ENCODE assay signal across 8 cellular contexts in the genomic region with DNA sequence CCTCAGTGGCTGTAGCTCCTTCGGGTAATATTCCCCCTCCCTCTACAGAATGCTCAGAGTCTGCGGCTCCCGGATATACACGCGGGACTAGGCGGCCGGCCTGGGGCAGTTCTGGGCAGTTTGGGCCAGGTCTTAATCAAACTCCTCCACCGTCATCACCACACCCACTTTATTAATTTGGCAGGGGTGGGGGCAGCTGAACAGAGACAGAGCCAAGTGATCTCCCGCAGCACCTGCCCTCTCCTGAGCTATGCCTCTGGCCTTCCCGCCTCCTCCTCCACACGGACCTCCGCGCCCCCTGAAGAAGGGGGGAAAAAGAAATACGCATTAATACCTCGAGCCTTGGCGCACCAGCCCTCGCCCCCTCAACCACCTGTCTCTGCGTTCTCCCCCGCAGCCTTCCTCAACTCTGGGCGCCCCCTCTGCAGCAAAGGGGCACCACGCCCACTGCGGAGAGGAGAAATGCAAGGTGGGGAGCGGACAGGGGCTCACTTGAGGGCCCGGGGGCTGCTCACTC.
DNase-seq lines count a peak whose midpoint lies in the region; ATAC-seq lines count a peak whose summit lies in the region.

No MANE protein-coding gene starts in this region.

- H3K4me1 ChIP-seq in ACC112 (ENCODE audit: control insufficient read depth, insufficient read depth, low read length, unreplicated experiment) (peaks cover 15% of the 10 kb centered on the region), iPS-18a (ENCODE audit: control insufficient read depth, low read depth, low read length) (no peaks in the 10 kb centered on the region)

- no peaks in the 10 kb centered on the region for H3K27me3 ChIP-seq in ACC112 (ENCODE audit: insufficient read depth, low read length)
- peaks cover 25% of the 10 kb centered on the region for H3K27me3 ChIP-seq in iPS-18a (ENCODE audit: control insufficient read depth, insufficient read depth, low read length)

- H3K36me3 ChIP-seq in ACC112 (ENCODE audit: insufficient read depth, low read length) = 0 out of 2 replicates have a peak, but pooled peaks cover 4% of the 10 kb centered on the region
- no peaks in the 10 kb centered on the region for H3K36me3 ChIP-seq in iPS-18a (ENCODE audit: control insufficient read depth, low read depth, low read length)

- H3K9me3 ChIP-seq in iPS-18a (ENCODE audit: control insufficient read depth, low read depth, low read length) = no peaks in the 10 kb centered on the region

- H3K27ac ChIP-seq in ACC112 (ENCODE audit: low read depth, low read length) (peak overlapping the region; percentile 74; the same call in 1 of the 2 replicates), iPS-18a (ENCODE audit: low read length) (no peak overlapping the region)

- peak; percentile 63 for DNase-seq in NCI-H2029 (lab: John Stamatoyannopoulos, UW)
- peak; percentile 26 for DNase-seq in astrocyte of the hippocampus (ENCODE audit: low read depth, low spot score)
- DNase-seq in skeletal muscle cell (ENCODE audit: low read depth) = no peak
- DNase-seq in kidney glomerular epithelial cell (lab: John Stamatoyannopoulos, UW) = no peak

- H3K4me3 ChIP-seq in ACC112 (ENCODE audit: low read depth, low read length) (peak overlapping the region; percentile 99), iPS-18a (ENCODE audit: low read length) (peak overlapping the region; percentile 47), skeletal muscle cell (ENCODE audit: low read depth, low read length) (peak overlapping the region; percentile 65)

- peak overlapping the region; percentile 85 for H2AFZ ChIP-seq in ACC112 (ENCODE audit: low read length, unreplicated experiment)

- H3K79me2 ChIP-seq in ACC112 (ENCODE audit: control insufficient read depth, insufficient read depth, low read length, unreplicated experiment) = peaks cover 22% of the 10 kb centered on the region

- ATAC-seq in GM18909 (IDR thresholded peaks at IDR 0.05; ENCODE audit: poor library complexity, unreplicated experiment) (peak; percentile 12), GM18502 (IDR thresholded peaks at IDR 0.05; ENCODE audit: poor library complexity, unreplicated experiment) (no peak)

- no peak overlapping the region for H3K9ac ChIP-seq in iPS-18a (ENCODE audit: low read length)

Comparison
In these comparisons a context has a peak if more than half of its experiments do, and no peak if none do; other contexts are left out.
1. H3K4me3 ChIP-seq: peak in every context shown above with its lines; median percentile 99 in ACC112; 65 in skeletal muscle cell; 47 in iPS-18a.
2. DNase-seq: peak in NCI-H2029 (single experiment) and astrocyte of the hippocampus (single experiment); none in skeletal muscle cell (single experiment) and kidney glomerular epithelial cell (single experiment).